Comparison of ENCODE assay signal across 8 cellular contexts in the genomic region with DNA sequence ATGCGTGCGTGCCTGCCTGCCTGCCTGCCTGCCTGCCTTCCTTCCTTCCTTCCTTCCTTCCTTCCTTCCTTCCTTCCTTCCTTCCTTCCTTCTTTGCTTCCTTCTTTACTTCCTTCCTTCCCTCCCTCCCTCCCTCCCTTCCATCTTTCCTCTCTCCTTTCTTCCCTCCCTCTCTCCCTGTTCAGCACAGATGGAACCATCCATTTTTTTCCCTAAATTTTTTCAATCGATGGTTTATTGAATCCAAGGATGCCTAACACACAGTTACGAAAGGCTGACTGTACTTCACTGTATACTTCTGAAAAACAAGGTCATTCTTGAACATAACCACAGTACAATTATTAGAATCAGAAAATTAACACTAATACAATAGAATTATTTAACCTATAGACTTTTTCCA. TPM values are rescaled to one million over a fixed set of nuclear protein-coding genes. Genes with fewer than 3 reads are reported as not detected.
"Had no signal": no experiment of that assay in that cellular context is flagged by ENCODE, and none has a peak within 500 bp of the region (broad histone marks: within the 10 kb centered on the region; RNA-seq: fewer than 3 reads in every experiment).

No MANE protein-coding gene starts in this region.

- H3K9ac ChIP-seq: GM23248 had no signal

- H3K4me1 ChIP-seq: HAP-1 had no signal

- DNase-seq: GM23248, GOT3, H7, H9, HCEC 1CT, HFFc6 had no signal

- H3K9me3 ChIP-seq: HAP-1 had no signal

- H3K36me3 ChIP-seq: HAP-1 had no signal

- H3K27ac ChIP-seq: GM23248 had no signal

- H3K4me3 ChIP-seq: GM23248, GM23338, HAP-1 had no signal

RNA-seq across cellular contexts. Expression of a gene that starts 53.8 kb away (rescaled TPM):
- total RNA-seq: H7 had no signal
